In genomic region chr20:38835792-38836191, GRCh38 we compare ENCODE assay signal across 24 cellular contexts. TPM values are rescaled to one million over a fixed set of nuclear protein-coding genes. Genes with fewer than 3 reads are reported as not detected.
DNase-seq lines count a peak whose midpoint lies in the region; ATAC-seq, FAIRE-seq and TF ChIP-seq lines count a peak whose summit lies in the region.
"Had no signal": no experiment of that assay in that cellular context is flagged by ENCODE, and none has a peak within 500 bp of the region (broad histone marks: within the 10 kb centered on the region; RNA-seq: fewer than 3 reads in every experiment).

No MANE protein-coding gene starts in this region.

- peaks cover 24 to 28% of the 10 kb centered on the region in 2 experiments for H3K36me3 ChIP-seq in GM12878 (ENCODE audit: control insufficient read depth in 2 of 2, insufficient read depth in 2 of 2, low read length in 1 of 2)

- H3K27ac ChIP-seq in GM12878 (ENCODE audit: control insufficient read depth, insufficient read depth) (no peak overlapping the region; the same call in 1 of the 2 replicates), dorsolateral prefrontal cortex (peak overlapping the region in 58 of 59 donors; percentile 8 to 92 (median 76)), temporal lobe (ENCODE audit: low read depth, low read length) (peak overlapping the region; percentile 69)
- H3K27ac ChIP-seq: HL-60 had no signal

- no peaks in the 10 kb centered on the region for H3K9me3 ChIP-seq in GM12878 (replicated peaks; ENCODE audit: control insufficient read depth, insufficient read depth, low read length)
- H3K9me3 ChIP-seq: Caco-2 had no signal

- peaks cover 74% of the 10 kb centered on the region for H3K79me2 ChIP-seq in GM12878 (ENCODE audit: control insufficient read depth, insufficient read depth, low read length)

- TF ChIP-seq POLR2A in GM12878 (IDR thresholded peaks at IDR 0.05; ENCODE audit: low read depth, low read length): peak; percentile 48

- H3K4me1 ChIP-seq in GM12878 (ENCODE audit: control insufficient read depth, insufficient read depth, low read length): peaks cover 64% of the 10 kb centered on the region
- H3K4me1 ChIP-seq: Caco-2 had no signal

- no peak for FAIRE-seq in GM12878 (lab: Jason Lieb, UNC)
- FAIRE-seq: G401.6, GM19239 had no signal

- DNase-seq in GM12878 (ENCODE audit: low read depth, low spot score) (no peak), dorsolateral prefrontal cortex (peak in 7 of 10 donors; percentile 46 to 74 (median 55)), midbrain (lab: John Stamatoyannopoulos, UW) (peak; percentile 26), NCI-H2171 treated with DMSO at 0.1 percent for 48 hours (lab: John Stamatoyannopoulos, UW) (no peak), CD1c-positive myeloid dendritic cell (ENCODE audit: extremely low spot score) (no peak)
- DNase-seq: ACHN; AML-193; Caco-2; CD4-positive, alpha-beta T cell; H9; Kasumi-1; MM.1S; NCI-H1092; NCI-H1694; NCI-H2081 treated with DMSO at 0.1 percent for 48 hours; NCI-H748 treated with DMSO at 0.1 percent for 48 hours; NK-92 treated with Interleukin-12 subunit alpha and Interleukin-12 subunit beta, amount 100 ng/mL, for 24 hours; OCI-M1; Right ventricle myocardium superior had no signal

- TF ChIP-seq EP300 in GM12878 (IDR thresholded peaks at IDR 0.05; ENCODE audit: borderline replicate concordance in 1 of 2, control insufficient read depth in 1 of 2, low read depth in 2 of 2, low read length in 2 of 2): no peak

- POLR2A ChIA-PET in GM12878 (lab: Charles Lee): interaction anchor here (0.5 to 1.6 kb wide), 9 partner anchors 24 to 76 kb away, joined by 3 to 6 read pairs (median 4); partner anchors contain the start of gene PPP1R16B

- over 99% methylated on average over 27 of the region's 28 CpGs for WGBS in GM12878 (ENCODE audit: insufficient coverage, insufficient replicate concordance, low lambda C conversion rate, missing lambda C conversion rate)

- RAD21 ChIA-PET in GM12878 (lab: Charles Lee; ENCODE audit: unreplicated experiment): interaction anchor here (1.0 to 4.2 kb wide), 12 partner anchors 7 to 152 kb away, joined by 3 to 23 read pairs (median 4); partner anchors contain the start of gene PPP1R16B

- no peak overlapping the region for H3K9ac ChIP-seq in GM12878 (ENCODE audit: control insufficient read depth, insufficient read depth, low read length)

- H3K4me3 ChIP-seq in GM12878: no peak overlapping the region
- H3K4me3 ChIP-seq in dorsolateral prefrontal cortex: peak overlapping the region in 31 of 59 donors; percentile 1 to 52 (median 26)

- no TSS peak for BruUV-seq in GM12878 (replicated peaks; lab: Mats Ljungman, UMichigan)

- H3K4me2 ChIP-seq in GM12878 (ENCODE audit: control insufficient read depth, insufficient read depth): no peak overlapping the region

- CTCF ChIA-PET in GM12878 (lab: Yijun Ruan, JAX): interaction anchor here (0.8 to 4.1 kb wide), 11 partner anchors 19 to 57 kb away, joined by 3 to 18 read pairs (median 5); partner anchors contain the start of gene PPP1R16B

- H3K27me3 ChIP-seq in GM12878 (replicated peaks in 1 of 2; ENCODE audit: control insufficient read depth in 2 of 2, insufficient read depth in 2 of 2, low read length in 1 of 2) (no peaks in the 10 kb centered on the region), dorsolateral prefrontal cortex (no peaks in the 10 kb centered on the region)

- intact Hi-C loops in GM12878 (cut with micrococcal nuclease; ENCODE audit: unreplicated experiment): no loop called here
- intact Hi-C loops in dorsolateral prefrontal cortex (cut with DNase I): no loop called here

- in situ Hi-C loops in GM12878 (cut with MboI): no loop called here

- ATAC-seq in GM12878 (no peak), HG03097 (IDR thresholded peaks at IDR 0.05; ENCODE audit: low FRiP score, unreplicated experiment) (no peak)

- SMC1A ChIA-PET in GM12878 (lab: Charles Lee; ENCODE audit: uncharacterized antibody, unreplicated experiment): interaction anchor here (0.7 to 13.8 kb wide), 12 partner anchors 10 to 69 kb away, joined by 3 to 187 read pairs (median 13); partner anchors contain the start of gene PPP1R16B

- TF ChIP-seq CTCF in GM12878 (IDR thresholded peaks at IDR 0.05 in 2 of 3, conservative IDR thresholded peaks at IDR 0.05 in 1 of 3; ENCODE audit: control insufficient read depth in 2 of 3, extremely low read depth in 1 of 3, insufficient read depth in 1 of 3, low read depth in 3 of 3, low read length in 3 of 3): no peak
- no peak for TF ChIP-seq CTCF in dorsolateral prefrontal cortex (IDR thresholded peaks at IDR 0.05 in 54 of 56, conservative IDR thresholded peaks at IDR 0.05 in 2 of 56; ENCODE audit: low read depth in 1 of 56, partially characterized antibody in 56 of 56)

- no peaks in the 10 kb centered on the region for H4K20me1 ChIP-seq in GM12878 (ENCODE audit: control insufficient read depth, insufficient read depth)

- H2AFZ ChIP-seq in GM12878 (ENCODE audit: control insufficient read depth, low read depth, low read length): no peak overlapping the region

- TF ChIP-seq RAD21 in GM12878 (IDR thresholded peaks at IDR 0.05; ENCODE audit: insufficient read depth, low read depth, low read length): no peak

TF ChIP-seq in GM12878, 131 proteins besides CTCF, POLR2A, EP300 and RAD21:
- TF ChIP-seq NFXL1 (IDR thresholded peaks at IDR 0.05; ENCODE audit: borderline replicate concordance) (no peak), ZBED1 (IDR thresholded peaks at IDR 0.05; ENCODE audit: borderline replicate concordance) (no peak), POLR2AphosphoS5 (IDR thresholded peaks at IDR 0.05; ENCODE audit: low read length) (peak; percentile 25; the same call in 1 of the 2 replicates), ZSCAN29 (IDR thresholded peaks at IDR 0.05) (no peak)

RNA-seq across cellular contexts. Expression of gene PPP1R16B, which starts 30.3 kb away (rescaled TPM):
- total RNA-seq in GM12878 (2013; cell fraction: nucleolus; rRNA removed): 41.2 and 47.8 TPM in 2 replicates
- total RNA-seq in GM12878 (2014; rRNA removed) (81.0 and 83.9 TPM in 2 replicates), GM12878 (2014; rRNA removed; fragmentation: Illumina TruSeq; extraction: Trizol) (63.2 and 66.5 TPM in 2 replicates), GM12878 (2021) (89.9 and 90.2 TPM in 2 replicates), dorsolateral prefrontal cortex (100 to 1,000 TPM; 104 to 181 (median 137) TPM), temporal lobe (10.1 TPM)
- 42.7 TPM for polyA plus RNA-seq in GM12878 (2011; ENCODE audit: low read depth)
- polyA plus RNA-seq in GM12878 (2011; rRNA removed) (48.4 and 66.8 TPM in 2 replicates), GM12878 (2014; fragmentation: Illumina TruSeq; extraction: Trizol) (54.4 and 64.6 TPM in 2 replicates), GM12878 (2014; fragmentation: Nextera tagmentation; extraction: Ambion mirVana) (10 to 100 TPM; 13.4 to 14.2 TPM), GM12878 (2014; rRNA removed) (61.4 and 61.5 TPM in 2 replicates), GM12878 (2016; fragmentation: Nextera tagmentation; extraction: Ambion mirVana) (10 to 100 TPM; 72.2 to 77.5 TPM)
- polyA plus RNA-seq in GM12878 (2011; cell fraction: cytosol; rRNA removed): 71.6 and 82.8 TPM in 2 replicates
- 64.3 and 67.1 TPM in 2 replicates for polyA plus RNA-seq in GM12878 (2011; cell fraction: nucleus; rRNA removed)
- 56.6 and 60.9 TPM in 2 replicates for polyA plus RNA-seq in GM12878 (2012)
- 111 and 162 TPM in 2 replicates for polyA minus RNA-seq in GM12878 (2011; rRNA and poly(A)+ RNA removed)
- polyA minus RNA-seq in GM12878 (2011; cell fraction: cytosol; rRNA and poly(A)+ RNA removed): 42.0 and 46.7 TPM in 2 replicates
- polyA minus RNA-seq in GM12878 (2011; cell fraction: nucleus; rRNA and poly(A)+ RNA removed): 13.7 and 24.2 TPM in 2 replicates
- total RNA-seq: Caco-2 had no signal

Comparison
In these comparisons a context has a peak if more than half of its experiments do, and no peak if none do; other contexts are left out.
1. DNase-seq: peak in dorsolateral prefrontal cortex (7 of 10) and midbrain (single experiment); none in GM12878 (single experiment), NCI-H2171 treated with DMSO at 0.1 percent for 48 hours (single experiment) and CD1c-positive myeloid dendritic cell (single experiment).